Comparison of ENCODE assay signal across 19 cellular contexts in the genomic region with DNA sequence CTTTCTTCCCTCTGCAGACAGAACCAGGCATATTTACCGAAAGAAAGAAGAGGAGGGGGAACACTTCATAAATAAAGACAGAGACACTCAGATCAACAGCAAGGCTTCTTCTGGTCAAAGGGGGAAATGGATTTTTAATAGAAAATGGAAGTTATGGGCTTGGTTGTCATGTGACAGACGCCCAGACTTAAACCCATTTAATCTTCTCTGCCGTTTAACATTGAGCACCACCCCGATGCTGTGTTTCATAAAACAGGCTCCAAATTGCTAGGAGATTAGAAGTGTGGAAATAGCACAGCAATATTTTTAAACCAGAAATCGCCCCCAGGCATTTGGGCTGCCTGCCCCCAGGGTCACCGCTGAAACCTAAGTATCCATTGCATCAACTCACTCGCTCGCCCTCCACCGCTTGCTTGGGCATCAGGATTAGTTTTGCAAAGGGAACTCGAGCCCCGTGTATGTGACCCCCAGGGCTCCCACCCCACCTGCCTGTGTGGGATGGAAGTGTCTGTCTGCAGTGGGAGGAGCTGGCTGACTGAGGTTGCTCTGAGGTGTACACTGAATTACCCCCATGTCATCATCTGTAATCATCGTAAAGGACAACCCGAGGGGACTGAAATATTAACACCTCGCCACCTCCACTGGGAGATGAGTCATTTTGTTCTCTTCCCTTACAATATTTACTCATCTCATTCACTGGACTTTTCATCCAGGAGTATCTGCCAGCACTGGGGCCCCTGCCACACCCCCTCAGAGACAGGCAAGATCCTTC. TPM values are rescaled to one million over a fixed set of nuclear protein-coding genes. Genes with fewer than 3 reads are reported as not detected.
A peak's percentile ranks its signal among the peaks of the same experiment; 100 is the strongest.
DNase-seq lines count a peak whose midpoint lies in the region; TF ChIP-seq lines count a peak whose summit lies in the region.
"Had no signal": no experiment of that assay in that cellular context is flagged by ENCODE, and none has a peak within 500 bp of the region (broad histone marks: within the 10 kb centered on the region; RNA-seq: fewer than 3 reads in every experiment).

No MANE protein-coding gene starts in this region.

- no peaks in the 10 kb centered on the region for H3K36me3 Mint-ChIP-seq in nephron progenitor cell (ENCODE audit: low read depth)

- H3K9me3 Mint-ChIP-seq in nephron progenitor cell = no peaks in the 10 kb centered on the region
- H3K9me3 Mint-ChIP-seq: activated CD4-positive, alpha-beta T cell treated with anti-CD3 and anti-CD28 coated beads, Interleukin-2, amount 10 ng/mL, durations not matched to agents 7 days and 5 days had no signal

- H3K27me3 ChIP-seq in adipocyte (replicated peaks; ENCODE audit: control insufficient read depth, insufficient read depth, low read length) (peaks cover 83% of the 10 kb centered on the region), left ventricle myocardium inferior (ENCODE audit: low read depth) (peaks cover 10% of the 10 kb centered on the region)

- H3K4me3 ChIP-seq in adipocyte (ENCODE audit: low read length) (no peak overlapping the region), left ventricle myocardium inferior (no peak overlapping the region)
- H3K4me3 ChIP-seq: adrenal gland had no signal

- H3K9me3 ChIP-seq in adipocyte (ENCODE audit: control insufficient read depth, low read length) (no peaks in the 10 kb centered on the region), left ventricle myocardium inferior (replicated peaks) (no peaks in the 10 kb centered on the region)
- H3K9me3 ChIP-seq: adrenal gland had no signal

- DNase-seq in NCI-H345 (lab: John Stamatoyannopoulos, UW) (peak; percentile 18), NCI-H345 treated with DMSO at 0.1 percent for 48 hours (lab: John Stamatoyannopoulos, UW; ENCODE audit: unreplicated experiment) (no peak), NCI-H2029 treated with DMSO at 0.1 percent for 48 hours (lab: John Stamatoyannopoulos, UW) (peak; percentile 19), adipocyte (ENCODE audit: low read depth) (peak; percentile 31), nephron progenitor cell (peak; percentile 23), left ventricle myocardium inferior (no peak), SK-N-DZ (ENCODE audit: low spot score) (no peak), nucleus accumbens (lab: John Stamatoyannopoulos, UW) (no peak)
- DNase-seq: ACHN; activated CD4-positive, alpha-beta T cell treated with anti-CD3 and anti-CD28 coated beads, Interleukin-2, amount 10 ng/mL, durations not matched to agents 7 days and 5 days; activated CD8-positive, alpha-beta memory T cell treated with anti-CD3 and anti-CD28 coated beads, Interleukin-2, amount 50 U/mL, for 4 hours; activated effector memory CD4-positive, alpha-beta T cell treated with anti-CD3 and anti-CD28 coated beads, Interleukin-2, amount 50 U/mL, for 16 hours; adrenal gland; C1 segment of cervical spinal cord; kidney glomerular epithelial cell; stimulated activated CD4-positive, alpha-beta T cell treated with anti-CD3 and anti-CD28 coated beads, Interleukin-4, amount 100 ng/mL, for 4 hours had no signal

- H3K27me3 Mint-ChIP-seq in nephron progenitor cell (ENCODE audit: low read depth, poor library complexity) = peaks cover 86% of the 10 kb centered on the region

- no peak overlapping the region for H3K9ac ChIP-seq in adipocyte (ENCODE audit: low read length)

- H3K27ac ChIP-seq in left ventricle myocardium inferior (replicated peaks) = no peak overlapping the region
- H3K27ac ChIP-seq: adrenal gland, epithelial cell of prostate had no signal

- H3K4me1 ChIP-seq in adipocyte (ENCODE audit: control insufficient read depth, insufficient read depth, low read length) (no peaks in the 10 kb centered on the region), left ventricle myocardium inferior (no peaks in the 10 kb centered on the region)
- H3K4me1 ChIP-seq: adrenal gland had no signal

- H3K4me3 Mint-ChIP-seq in nephron progenitor cell = no peak overlapping the region
- H3K4me3 Mint-ChIP-seq: activated CD4-positive, alpha-beta T cell treated with anti-CD3 and anti-CD28 coated beads, Interleukin-2, amount 10 ng/mL, durations not matched to agents 7 days and 5 days had no signal

- TF ChIP-seq CTCF in nephron progenitor cell (IDR thresholded peaks at IDR 0.05) (no peak), left ventricle myocardium inferior (IDR thresholded peaks at IDR 0.05; ENCODE audit: borderline replicate concordance) (no peak)

- intact Hi-C loops in left ventricle myocardium inferior (cut with micrococcal nuclease) = no loop called here

- peaks cover 30% of the 10 kb centered on the region for H3K4me1 Mint-ChIP-seq in nephron progenitor cell
- H3K4me1 Mint-ChIP-seq: activated CD4-positive, alpha-beta T cell treated with anti-CD3 and anti-CD28 coated beads, Interleukin-2, amount 10 ng/mL, durations not matched to agents 7 days and 5 days had no signal

- H3K27ac Mint-ChIP-seq in nephron progenitor cell = no peak overlapping the region
- H3K27ac Mint-ChIP-seq: activated CD4-positive, alpha-beta T cell treated with anti-CD3 and anti-CD28 coated beads, Interleukin-2, amount 10 ng/mL, durations not matched to agents 7 days and 5 days; progenitor cell of endocrine pancreas had no signal

- H3K36me3 ChIP-seq in adipocyte (ENCODE audit: control insufficient read depth, insufficient read depth, low read length, severe bottlenecking) = no peaks in the 10 kb centered on the region
- H3K36me3 ChIP-seq in left ventricle myocardium inferior = no peaks in the 10 kb centered on the region
- H3K36me3 ChIP-seq: adrenal gland had no signal

RNA-seq across cellular contexts. Expression of a gene that starts 10.7 kb away (rescaled TPM):
- total RNA-seq in left ventricle myocardium inferior = 0.19 TPM
- polyA plus RNA-seq in SK-N-DZ (2014; cell fraction: cytosol; rRNA removed) = 0.22 and 0.28 TPM in 2 replicates
- 0.02 and 0.04 TPM in 2 replicates for polyA plus RNA-seq in SK-N-DZ (2014; cell fraction: nucleus; rRNA removed)
- total RNA-seq: dermis microvascular lymphatic vessel endothelial cell had no signal

RNA-seq across cellular contexts. Expression of a gene that starts 38.3 kb away (rescaled TPM):
- total RNA-seq in left ventricle myocardium inferior = 1.3 TPM
- not detected in 2 replicates for polyA plus RNA-seq in SK-N-DZ (2014; cell fraction: cytosol; rRNA removed)
- not detected in 2 replicates for polyA plus RNA-seq in SK-N-DZ (2014; cell fraction: nucleus; rRNA removed)

Comparison
In these comparisons a context has a peak if more than half of its experiments do, and no peak if none do; other contexts are left out.
1. DNase-seq: peak in NCI-H345 (single experiment), NCI-H2029 treated with DMSO at 0.1 percent for 48 hours (single experiment), adipocyte (single experiment) and nephron progenitor cell (single experiment); none in NCI-H345 treated with DMSO at 0.1 percent for 48 hours (single experiment), left ventricle myocardium inferior (single experiment), SK-N-DZ (single experiment) and nucleus accumbens (0 of 56).